ENCODE assay signal across 9 cellular contexts in genomic region chr19:4671182-4671851, GRCh38. TPM values are rescaled to one million over a fixed set of nuclear protein-coding genes. Genes with fewer than 3 reads are reported as not detected.
DNase-seq lines count a peak whose midpoint lies in the region; ATAC-seq, FAIRE-seq and TF ChIP-seq lines count a peak whose summit lies in the region.
"Had no signal": no experiment of that assay in that cellular context is flagged by ENCODE, and none has a peak within 500 bp of the region (broad histone marks: within the 10 kb centered on the region; RNA-seq: fewer than 3 reads in every experiment).

No MANE protein-coding gene starts in this region.

- no peak overlapping the region for H3K18ac ChIP-seq in mesendoderm (ENCODE audit: low read length)

- POLR2A ChIA-PET in A549 (lab: Yijun Ruan, JAX), result no interaction called here

- H3K79me1 ChIP-seq in mesendoderm (ENCODE audit: low read length), result peaks cover 3% of the 10 kb centered on the region

- no peak overlapping the region for H4K5ac ChIP-seq in mesendoderm (ENCODE audit: low read length)

- no peaks in the 10 kb centered on the region for H3K36me3 ChIP-seq in mesendoderm (ENCODE audit: control insufficient read depth, insufficient read depth, low read length)
- peaks cover 0 to 52% (median 28%) of the 10 kb centered on the region in 6 donors for H3K36me3 ChIP-seq in spleen

- H3K56ac ChIP-seq in mesendoderm (ENCODE audit: low read length), result no peak overlapping the region

- no peak; a peak in 1 of 6 replicates for ATAC-seq in A549
- no peak for ATAC-seq in GM21367 (IDR thresholded peaks at IDR 0.05; ENCODE audit: unreplicated experiment)

- TF ChIP-seq POLR2A in A549 (IDR thresholded peaks at IDR 0.05; ENCODE audit: low read length) (no peak), spleen (IDR thresholded peaks at IDR 0.05) (no peak)

- H3K36me3 Mint-ChIP-seq in HFFc6 (ENCODE audit: low read depth), result peaks cover 15% of the 10 kb centered on the region

- H3K4me1 ChIP-seq in A549 (peaks cover 21% of the 10 kb centered on the region), mesendoderm (ENCODE audit: control insufficient read depth, low read depth, low read length) (no peaks in the 10 kb centered on the region), spleen (peaks cover 14 to 41% (median 26%) of the 10 kb centered on the region in 6 donors)

- no peak overlapping the region for H3K4ac ChIP-seq in mesendoderm (ENCODE audit: low read depth, low read length)

- peaks cover 4% of the 10 kb centered on the region for H3K79me2 ChIP-seq in mesendoderm (ENCODE audit: control insufficient read depth, insufficient read depth, low read length)

- H3K4me3 ChIP-seq in A549 (no peak overlapping the region), mesendoderm (ENCODE audit: low read length) (no peak overlapping the region), spleen (no peak overlapping the region)

- peak overlapping the region; percentile 28; the same call in 1 of the 2 replicates for H3K27ac Mint-ChIP-seq in HFFc6

- H3K27me3 Mint-ChIP-seq in HFFc6 (ENCODE audit: insufficient read depth), result peaks cover 7% of the 10 kb centered on the region

- H3K9me3 Mint-ChIP-seq in HFFc6, result no peaks in the 10 kb centered on the region

- no peak overlapping the region for H2BK5ac ChIP-seq in mesendoderm (ENCODE audit: low read length)

- no peak overlapping the region for H3K9ac ChIP-seq in mesendoderm (ENCODE audit: low read length)

- no peak overlapping the region for H4K8ac ChIP-seq in mesendoderm (ENCODE audit: low read depth, low read length)

- no peak overlapping the region for H2AK5ac ChIP-seq in mesendoderm (ENCODE audit: low read length)

- peak overlapping the region; percentile 64 for H3K4me2 ChIP-seq in A549
- no peak overlapping the region for H3K4me2 ChIP-seq in mesendoderm (ENCODE audit: low read length)

- H3K27ac ChIP-seq in A549 (peak overlapping the region; percentile 96 to 100), mesendoderm (ENCODE audit: low read depth, low read length) (peak overlapping the region; percentile 70), spleen (peak overlapping the region in 2 of 8 donors; percentile 86 to 90)

- CTCF ChIA-PET in A549 (lab: Yijun Ruan, JAX), result interaction anchor here (1.2 kb wide), 1 partner anchor 36 kb away, joined by 3 read pairs; no protein-coding TSS in a partner anchor

- TF ChIP-seq CTCF in A549 (IDR thresholded peaks at IDR 0.05) (no peak), HFFc6 (IDR thresholded peaks at IDR 0.05) (no peak), spleen (IDR thresholded peaks at IDR 0.05 in 8 of 11, conservative IDR thresholded peaks at IDR 0.05 in 3 of 11) (no peak)

- H3K27me3 ChIP-seq in mesendoderm (ENCODE audit: insufficient read depth, low read length, poor library complexity), result no peaks in the 10 kb centered on the region
- no peaks in the 10 kb centered on the region for H3K27me3 ChIP-seq in spleen (replicated peaks in 1 of 7)

- no peak overlapping the region for H3K23ac ChIP-seq in mesendoderm (ENCODE audit: low read length)

- no peak for TF ChIP-seq EP300 in A549 (IDR thresholded peaks at IDR 0.05)

- no peak overlapping the region for H2BK15ac ChIP-seq in mesendoderm (replicated peaks; ENCODE audit: low read depth)

- DNase-seq in A549 (ENCODE audit: low read depth in 1 of 2, low spot score in 1 of 2), result peak in 1 of 2 experiments; percentile 37
- DNase-seq in HFFc6, result no peak
- peak; percentile 68 for DNase-seq in cerebellar cortex (ENCODE audit: low spot score)
- DNase-seq in mesendoderm, result no peak
- DNase-seq in nucleus accumbens (lab: John Stamatoyannopoulos, UW), result no peak
- DNase-seq in frontal cortex (ENCODE audit: low spot score in 2 of 2), result no peak
- DNase-seq in spleen, result no peak
- DNase-seq: activated CD4-positive, alpha-beta T cell treated with anti-CD3 and anti-CD28 coated beads, Interleukin-2, amount 50 U/mL, for 1 hour had no signal

- FAIRE-seq in A549 (lab: Jason Lieb, UNC) (no peak), frontal cortex (lab: Jason Lieb, UNC) (no peak)

- H3K4me1 Mint-ChIP-seq in HFFc6 (ENCODE audit: low read depth), result peaks cover 22% of the 10 kb centered on the region

- H3K4me3 Mint-ChIP-seq in HFFc6, result no peak overlapping the region

- H3K9me3 ChIP-seq in A549 (no peaks in the 10 kb centered on the region), spleen (no peaks in the 10 kb centered on the region)

- intact Hi-C loops in spleen (cut with DNase I; ENCODE audit: low total_unique reads), result no loop called here

- H2BK120ac ChIP-seq in mesendoderm (ENCODE audit: low read depth, low read length), result no peak overlapping the region

- WGBS in A549 (ENCODE audit: missing lambda C conversion rate), result 19% methylated on average over 10 of the region's 10 CpGs
- no CpG with 5 or more reads among the region's 10 CpGs for WGBS in mesendoderm (ENCODE audit: extremely low coverage, insufficient coverage, low lambda C conversion rate)
- 80 to 90% (median 84%) methylated on average over 10 of the region's 10 CpGs for WGBS in spleen, 5 donors

- no peak for TF ChIP-seq RAD21 in A549 (conservative IDR thresholded peaks at IDR 0.05 in 1 of 2, IDR thresholded peaks at IDR 0.05 in 1 of 2)

TF ChIP-seq in A549, 52 proteins besides CTCF, POLR2A, EP300 and RAD21 (continues in another document):
- no peak for TF ChIP-seq FOSB (CRISPR knock-in tag; IDR thresholded peaks at IDR 0.05)
- TF ChIP-seq MYC (IDR thresholded peaks at IDR 0.05; ENCODE audit: borderline replicate concordance, low read length), result no peak
- TF ChIP-seq PHF8 (IDR thresholded peaks at IDR 0.05; ENCODE audit: borderline replicate concordance, low read depth), result no peak
- TF ChIP-seq ZNF302 (CRISPR knock-in tag; IDR thresholded peaks at IDR 0.05), result no peak
- no peak for TF ChIP-seq NPAS2 (CRISPR knock-in tag; IDR thresholded peaks at IDR 0.05; ENCODE audit: borderline replicate concordance)
- TF ChIP-seq CHD2 (IDR thresholded peaks at IDR 0.05; ENCODE audit: low read length, partially characterized antibody), result no peak
- TF ChIP-seq POLR2AphosphoS2 (conservative IDR thresholded peaks at IDR 0.05; ENCODE audit: low read length), result no peak
- TF ChIP-seq ELK1 (IDR thresholded peaks at IDR 0.05; ENCODE audit: low read depth, low read length), result no peak
- no peak for TF ChIP-seq CHD4 (IDR thresholded peaks at IDR 0.05; ENCODE audit: borderline replicate concordance)
- TF ChIP-seq SMC3 (IDR thresholded peaks at IDR 0.05), result no peak
- TF ChIP-seq BHLHE40 (IDR thresholded peaks at IDR 0.05; ENCODE audit: low read depth, low read length), result no peak
- TF ChIP-seq HOXB5 (CRISPR knock-in tag; IDR thresholded peaks at IDR 0.05), result no peak
- TF ChIP-seq ZFP36 (IDR thresholded peaks at IDR 0.05; ENCODE audit: borderline replicate concordance, partially characterized antibody), result no peak

RNA-seq across cellular contexts. Expression of gene MYDGF, which starts 1.2 kb away (rescaled TPM):
- polyA plus RNA-seq in A549 (2011; rRNA removed), result 62.1 and 63.3 TPM in 2 replicates
- 191 and 198 TPM in 2 replicates for polyA plus RNA-seq in A549 (2012; cell fraction: cytosol; rRNA removed)
- 105 and 146 TPM in 2 replicates for polyA plus RNA-seq in A549 (2012; cell fraction: nucleus; rRNA removed)
- polyA plus RNA-seq in A549 (2017; fragmentation: RNase III; extraction: RNeasy Plus Mini Kit Qiagen cat#74134 plus additional on column Dnase treatment), result 101 to 107 TPM (median 104 TPM) in 3 replicates
- 26.6 and 34.4 TPM in 2 replicates for polyA minus RNA-seq in A549 (2011; rRNA and poly(A)+ RNA removed)
- 100 to 1,000 TPM; 266 to 322 (median 283) TPM for total RNA-seq in HFFc6 (2021; fragmentation: NEBNext Ultra II Directional; extraction: Animal tissue kit (Norgen Biotek cat#: 25700))
- 52.7 TPM for polyA plus RNA-seq in mesendoderm (2013, experiment 1 of 2)
- 54.8 TPM for polyA plus RNA-seq in mesendoderm (2013, experiment 2 of 2)
- 33.4 TPM for total RNA-seq in frontal cortex
- total RNA-seq in spleen, result 100 to 1,000 TPM in 1 of 7 donors, 10 to 100 TPM in 6; 39.7 to 100 (median 66.3) TPM
- polyA plus RNA-seq in spleen, result 10 to 100 TPM; 39.0 to 72.5 (median 62.6) TPM

RNA-seq across cellular contexts. Expression of gene TNFAIP8L1, which starts 32.0 kb away (rescaled TPM):
- polyA plus RNA-seq in A549 (2011; rRNA removed) (3.2 TPM in 2 replicates), A549 (2017; fragmentation: RNase III; extraction: RNeasy Plus Mini Kit Qiagen cat#74134 plus additional on column Dnase treatment) (4.9 to 5.9 TPM (median 5.4 TPM) in 3 replicates), spleen (10 to 100 TPM; 12.5 to 36.7 (median 13.8) TPM)
- polyA plus RNA-seq in A549 (2012; cell fraction: cytosol; rRNA removed), result 3.5 and 4.9 TPM in 2 replicates
- 3.0 TPM in 2 replicates for polyA plus RNA-seq in A549 (2012; cell fraction: nucleus; rRNA removed)
- polyA minus RNA-seq in A549 (2011; rRNA and poly(A)+ RNA removed), result 2.7 and 3.2 TPM in 2 replicates
- 1 to 10 TPM; 4.5 to 8.2 (median 6.7) TPM for total RNA-seq in HFFc6 (2021; fragmentation: NEBNext Ultra II Directional; extraction: Animal tissue kit (Norgen Biotek cat#: 25700))
- polyA plus RNA-seq in mesendoderm (2013, experiment 1 of 2), result 5.3 TPM
- polyA plus RNA-seq in mesendoderm (2013, experiment 2 of 2), result 5.1 TPM
- total RNA-seq in frontal cortex (4.5 TPM), spleen (10 to 100 TPM; 21.6 to 39.8 (median 27.5) TPM)

RNA-seq across cellular contexts. Expression of gene DPP9, which starts 52.3 kb away (rescaled TPM):
- 10.1 and 16.3 TPM in 2 replicates for polyA plus RNA-seq in A549 (2011; rRNA removed)
- 25.3 and 40.1 TPM in 2 replicates for polyA plus RNA-seq in A549 (2012; cell fraction: cytosol; rRNA removed)
- polyA plus RNA-seq in A549 (2012; cell fraction: nucleus; rRNA removed), result 59.4 and 64.0 TPM in 2 replicates
- 52.8 to 65.9 TPM (median 53.5 TPM) in 3 replicates for polyA plus RNA-seq in A549 (2017; fragmentation: RNase III; extraction: RNeasy Plus Mini Kit Qiagen cat#74134 plus additional on column Dnase treatment)
- 19.5 and 23.4 TPM in 2 replicates for polyA minus RNA-seq in A549 (2011; rRNA and poly(A)+ RNA removed)
- 10 to 100 TPM; 68.4 to 82.2 (median 80.1) TPM for total RNA-seq in HFFc6 (2021; fragmentation: NEBNext Ultra II Directional; extraction: Animal tissue kit (Norgen Biotek cat#: 25700))
- polyA plus RNA-seq in mesendoderm (2013, experiment 1 of 2), result 35.2 TPM
- 32.7 TPM for polyA plus RNA-seq in mesendoderm (2013, experiment 2 of 2)
- total RNA-seq in frontal cortex, result 7.7 TPM
- 10 to 100 TPM; 47.4 to 89.9 (median 69.7) TPM for total RNA-seq in spleen
- 10 to 100 TPM; 22.8 to 44.8 (median 28.8) TPM for polyA plus RNA-seq in spleen
